In genomic region chr5:74673011-74673790, GRCh38 we compare ENCODE assay signal across 9 cellular contexts. TPM values are rescaled to one million over a fixed set of nuclear protein-coding genes. Genes with fewer than 3 reads are reported as not detected.
DNase-seq lines count a peak whose midpoint lies in the region; ATAC-seq and TF ChIP-seq lines count a peak whose summit lies in the region.
"Had no signal": no experiment of that assay in that cellular context is flagged by ENCODE, and none has a peak within 500 bp of the region (broad histone marks: within the 10 kb centered on the region; RNA-seq: fewer than 3 reads in every experiment).

No MANE protein-coding gene starts in this region.

- no peaks in the 10 kb centered on the region for H3K9me3 Mint-ChIP-seq in Caco-2 (ENCODE audit: unreplicated experiment)
- H3K9me3 Mint-ChIP-seq in activated CD4-positive, alpha-beta T cell treated with anti-CD3 and anti-CD28 coated beads for 36 hours (ENCODE audit: low read depth) = no peaks in the 10 kb centered on the region

- intact Hi-C loops in Caco-2 (cut with micrococcal nuclease; ENCODE audit: unreplicated experiment) (loop anchor here (1.0 to 2.0 kb wide), 3 partner anchors 230 to 592 kb away; no protein-coding TSS in a partner anchor), left ventricle myocardium inferior (cut with micrococcal nuclease) (no loop called here)
- intact Hi-C loops in activated CD4-positive, alpha-beta T cell treated with anti-CD3 and anti-CD28 coated beads for 36 hours (cut with DNase I, micrococcal nuclease) = loop anchor here (1.0 to 5.0 kb wide), 2 partner anchors 246 to 594 kb away; no protein-coding TSS in a partner anchor

- H3K9ac ChIP-seq in skeletal muscle tissue (ENCODE audit: low read depth in 1 of 3, low read length in 3 of 3) = peak overlapping the region in 2 of 3 donors; percentile 23 to 64

- no peaks in the 10 kb centered on the region for H3K27me3 Mint-ChIP-seq in Caco-2 (ENCODE audit: insufficient read depth, unreplicated experiment)
- H3K27me3 Mint-ChIP-seq in activated CD4-positive, alpha-beta T cell treated with anti-CD3 and anti-CD28 coated beads for 36 hours = peaks cover 12% of the 10 kb centered on the region

- no peak overlapping the region for H3K27ac ChIP-seq in WERI-Rb-1
- peak overlapping the region; percentile 67 for H3K27ac ChIP-seq in left ventricle myocardium inferior (replicated peaks)
- H3K27ac ChIP-seq in skeletal muscle tissue (ENCODE audit: low read depth, low read length) = no peak overlapping the region

- no peak for ATAC-seq in activated CD4-positive, alpha-beta T cell treated with anti-CD3 and anti-CD28 coated beads for 36 hours
- ATAC-seq in HG02763 (IDR thresholded peaks at IDR 0.05; ENCODE audit: unreplicated experiment) = no peak
- ATAC-seq in HG02571 (IDR thresholded peaks at IDR 0.05; ENCODE audit: unreplicated experiment) = no peak

- H3K4me3 ChIP-seq in Caco-2 (ENCODE audit: low read depth, low read length) (no peak overlapping the region), LNCaP clone FGC (ENCODE audit: low read depth, low read length) (no peak overlapping the region), WERI-Rb-1 (ENCODE audit: low read depth, low read length) (no peak overlapping the region), left ventricle myocardium inferior (peak overlapping the region; percentile 53), skeletal muscle tissue (ENCODE audit: low read length in 3 of 3) (peak overlapping the region; percentile 54 to 76 (median 67))

- H3K4me1 ChIP-seq in Caco-2 (no peaks in the 10 kb centered on the region; the same call in 1 of the 2 replicates), left ventricle myocardium inferior (peaks cover 21% of the 10 kb centered on the region), skeletal muscle tissue (ENCODE audit: control insufficient read depth in 3 of 3, insufficient read depth in 3 of 3, low read length in 3 of 3) (peaks cover 4 to 18% (median 9%) of the 10 kb centered on the region in 3 donors)

- POLR2A ChIA-PET in Caco-2 (lab: Charles Lee) = no interaction called here
- POLR2A ChIA-PET in activated CD4-positive, alpha-beta T cell treated with anti-CD3 and anti-CD28 coated beads for 36 hours (lab: Charles Lee) = no interaction called here

- H3K36me3 ChIP-seq in Caco-2 (ENCODE audit: control insufficient read depth, insufficient read depth, low read length) (no peaks in the 10 kb centered on the region), WERI-Rb-1 (no peaks in the 10 kb centered on the region), left ventricle myocardium inferior (no peaks in the 10 kb centered on the region), skeletal muscle tissue (ENCODE audit: control insufficient read depth in 3 of 3, insufficient read depth in 3 of 3, low read length in 3 of 3) (no peaks in the 10 kb centered on the region)

- TF ChIP-seq CTCF in Caco-2 (IDR thresholded peaks at IDR 0.05; ENCODE audit: insufficient read depth in 1 of 2, low read depth in 1 of 2, low read length in 1 of 2, severe bottlenecking in 1 of 2, unreplicated experiment in 1 of 2) (peak; percentile 21 to 29), LNCaP clone FGC (IDR thresholded peaks at IDR 0.05; ENCODE audit: control insufficient read depth, extremely low read depth, insufficient read depth) (peak; percentile 52), WERI-Rb-1 (IDR thresholded peaks at IDR 0.05; ENCODE audit: low read depth, low read length) (peak; percentile 19; the same call in 1 of the 2 replicates), left ventricle myocardium inferior (IDR thresholded peaks at IDR 0.05; ENCODE audit: borderline replicate concordance) (peak; percentile 50)

- no peaks in the 10 kb centered on the region for H3K27me3 ChIP-seq in Caco-2 (replicated peaks; ENCODE audit: control insufficient read depth, insufficient read depth, low read length)
- H3K27me3 ChIP-seq in WERI-Rb-1 (ENCODE audit: insufficient read depth, low read depth, severe bottlenecking) = no peaks in the 10 kb centered on the region
- H3K27me3 ChIP-seq in left ventricle myocardium inferior (ENCODE audit: low read depth) = no peaks in the 10 kb centered on the region
- H3K27me3 ChIP-seq in skeletal muscle tissue (ENCODE audit: control insufficient read depth in 3 of 3, insufficient read depth in 3 of 3, low read length in 3 of 3) = no peaks in the 10 kb centered on the region

- H3K9me3 ChIP-seq in Caco-2 = no peaks in the 10 kb centered on the region; the same call in 1 of the 2 replicates
- H3K9me3 ChIP-seq in WERI-Rb-1 (ENCODE audit: severe bottlenecking) = no peaks in the 10 kb centered on the region
- H3K9me3 ChIP-seq in left ventricle myocardium inferior (replicated peaks) = no peaks in the 10 kb centered on the region
- no peaks in the 10 kb centered on the region for H3K9me3 ChIP-seq in skeletal muscle tissue (ENCODE audit: control insufficient read depth in 3 of 3, low read length in 3 of 3)

- DNase-seq in Caco-2 (peak in 1 of 2 experiments; percentile 30), LNCaP clone FGC (ENCODE audit: low read depth) (peak; percentile 43), WERI-Rb-1 (peak; percentile 29), left ventricle myocardium inferior (no peak)
- no peak for DNase-seq in activated CD4-positive, alpha-beta T cell treated with anti-CD3 and anti-CD28 coated beads for 36 hours

- peaks cover 18% of the 10 kb centered on the region for H3K4me1 Mint-ChIP-seq in Caco-2 (ENCODE audit: low read depth, unreplicated experiment)
- H3K4me1 Mint-ChIP-seq in activated CD4-positive, alpha-beta T cell treated with anti-CD3 and anti-CD28 coated beads for 36 hours = no peaks in the 10 kb centered on the region

- CTCF ChIA-PET in Caco-2 (lab: Charles Lee) = no interaction called here
- CTCF ChIA-PET in activated CD4-positive, alpha-beta T cell treated with anti-CD3 and anti-CD28 coated beads for 36 hours (lab: Charles Lee) = interaction anchor here (0.6 to 1.7 kb wide), 5 partner anchors 90 to 747 kb away, joined by 3 to 5 read pairs (median 4); no protein-coding TSS in a partner anchor

- H3K36me3 Mint-ChIP-seq in Caco-2 (ENCODE audit: insufficient read depth, unreplicated experiment) = no peaks in the 10 kb centered on the region
- H3K36me3 Mint-ChIP-seq in activated CD4-positive, alpha-beta T cell treated with anti-CD3 and anti-CD28 coated beads for 36 hours (ENCODE audit: low read depth) = no peaks in the 10 kb centered on the region
- H3K36me3 Mint-ChIP-seq: IgD-negative memory B cell had no signal

- H3K4me3 Mint-ChIP-seq in Caco-2 (ENCODE audit: unreplicated experiment) = no peak overlapping the region
- H3K4me3 Mint-ChIP-seq in activated CD4-positive, alpha-beta T cell treated with anti-CD3 and anti-CD28 coated beads for 36 hours = no peak overlapping the region

- no TSS peak for BruUV-seq in Caco-2 (replicated peaks; lab: Mats Ljungman, UMichigan)

- H3K27ac Mint-ChIP-seq in Caco-2 (ENCODE audit: unreplicated experiment) = no peak overlapping the region
- H3K27ac Mint-ChIP-seq in activated CD4-positive, alpha-beta T cell treated with anti-CD3 and anti-CD28 coated beads for 36 hours = no peak overlapping the region

RNA-seq across cellular contexts. Expression of gene HEXB, which starts 11.8 kb away (rescaled TPM):
- total RNA-seq in Caco-2 (2022) = 217 and 230 TPM in 2 replicates
- total RNA-seq in left ventricle myocardium inferior = 138 TPM
- 42.3 TPM for total RNA-seq in skeletal muscle tissue
- 10 to 100 TPM; 42.6 to 47.6 TPM for total RNA-seq in activated CD4-positive, alpha-beta T cell treated with anti-CD3 and anti-CD28 coated beads for 36 hours

RNA-seq across cellular contexts. Expression of gene ENC1, which starts 32.7 kb away (rescaled TPM):
- total RNA-seq in Caco-2 (2022) (92.7 and 106 TPM in 2 replicates), left ventricle myocardium inferior (3.8 TPM), skeletal muscle tissue (35.5 TPM)
- under 1 TPM; 0.48 to 0.67 TPM for total RNA-seq in activated CD4-positive, alpha-beta T cell treated with anti-CD3 and anti-CD28 coated beads for 36 hours

Comparison
In these comparisons a context has a peak if more than half of its experiments do, and no peak if none do; other contexts are left out.
1. DNase-seq: peak in LNCaP clone FGC (single experiment) and WERI-Rb-1 (single experiment); none in left ventricle myocardium inferior (single experiment) and activated CD4-positive, alpha-beta T cell treated with anti-CD3 and anti-CD28 coated beads for 36 hours (single experiment).
2. H3K4me3 ChIP-seq: peak in left ventricle myocardium inferior (single experiment) and skeletal muscle tissue (3 of 3); none in Caco-2 (single experiment), LNCaP clone FGC (single experiment) and WERI-Rb-1 (single experiment).
3. Peak in every context shown above with its lines, with median percentiles within 50 percentile points of each other: CTCF ChIP-seq.